16 cellular contexts compared by ENCODE assay signal in the genomic region with DNA sequence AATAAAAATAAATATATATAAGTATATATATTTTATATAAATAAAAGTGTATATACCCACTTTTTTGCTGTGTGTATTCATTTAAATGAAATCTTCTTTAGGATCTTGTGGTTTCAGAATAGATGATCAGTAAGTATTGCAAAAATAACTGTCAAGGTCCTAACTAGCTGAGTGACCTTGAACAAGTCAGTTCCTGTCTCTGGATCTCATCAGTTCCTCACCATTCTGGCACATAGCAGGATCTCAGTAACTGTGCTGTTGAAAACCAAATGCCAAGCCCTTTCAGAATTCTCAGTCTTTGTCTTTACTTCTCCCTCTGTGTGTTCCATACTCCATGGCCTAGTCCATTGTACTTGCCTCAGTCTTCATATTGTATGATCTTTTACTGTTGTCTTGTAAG.
"Had no signal": no experiment of that assay in that cellular context is flagged by ENCODE, and none has a peak within 500 bp of the region (broad histone marks: within the 10 kb centered on the region; RNA-seq: fewer than 3 reads in every experiment).

No MANE protein-coding gene starts in this region.

- H3K36me3 ChIP-seq: brain microvascular endothelial cell, left lung, transverse colon had no signal

- H3K27ac ChIP-seq: brain microvascular endothelial cell, epithelial cell of prostate, left lung, transverse colon had no signal

- H3K36me3 Mint-ChIP-seq: activated CD8-positive, alpha-beta memory T cell treated with anti-CD3 and anti-CD28 coated beads, Interleukin-2, amount 10 ng/mL, durations not matched to agents 7 days and 5 days; activated naive CD4-positive, alpha-beta T cell treated with anti-CD3 and anti-CD28 coated beads, Interleukin-2, amount 50 U/mL, for 72 hours had no signal

- ATAC-seq: activated CD4-positive, CD25-positive, alpha-beta regulatory T cell treated with anti-CD3 and anti-CD28 coated beads, Interleukin-2, amount 50 U/mL, for 24 hours; activated CD8-positive, alpha-beta memory T cell treated with anti-CD3 and anti-CD28 coated beads, Interleukin-2, amount 10 ng/mL, durations not matched to agents 7 days and 5 days; activated naive CD4-positive, alpha-beta T cell treated with anti-CD3 and anti-CD28 coated beads, Interleukin-2, amount 50 U/mL, for 72 hours; activated T-cell treated with anti-CD3 and anti-CD28 coated beads, Interleukin-2, amount 50 U/mL, for 4 hours; left lung; right cardiac atrium; T-helper 17 cell had no signal

- H3K27me3 ChIP-seq: brain microvascular endothelial cell, left lung, transverse colon had no signal

- H3K9me3 ChIP-seq: left lung, transverse colon had no signal

- DNase-seq: activated CD4-positive, alpha-beta T cell treated with anti-CD3 and anti-CD28 coated beads, Interleukin-2, amount 50 U/mL, for 48 hours; activated CD8-positive, alpha-beta memory T cell treated with anti-CD3 and anti-CD28 coated beads, Interleukin-2, amount 10 ng/mL, durations not matched to agents 7 days and 5 days; activated effector memory CD4-positive, alpha-beta T cell treated with anti-CD3 and anti-CD28 coated beads, Interleukin-2, amount 50 U/mL, for 16 hours; activated T-cell treated with anti-CD3 and anti-CD28 coated beads, Interleukin-2, amount 50 U/mL, for 4 hours; amygdala; brain microvascular endothelial cell; effector memory CD4-positive, alpha-beta T cell; left lung; right cardiac atrium; small intestine; T-helper 17 cell; transverse colon had no signal

- H3K27me3 Mint-ChIP-seq: T-helper 17 cell had no signal

- H3K4me3 ChIP-seq: left lung, transverse colon had no signal

- H3K27ac Mint-ChIP-seq: activated CD8-positive, alpha-beta memory T cell treated with anti-CD3 and anti-CD28 coated beads, Interleukin-2, amount 10 ng/mL, durations not matched to agents 7 days and 5 days; activated naive CD4-positive, alpha-beta T cell treated with anti-CD3 and anti-CD28 coated beads, Interleukin-2, amount 50 U/mL, for 72 hours; progenitor cell of endocrine pancreas; T-helper 17 cell had no signal

- H3K4me3 Mint-ChIP-seq: activated CD8-positive, alpha-beta memory T cell treated with anti-CD3 and anti-CD28 coated beads, Interleukin-2, amount 10 ng/mL, durations not matched to agents 7 days and 5 days; activated T-cell treated with anti-CD3 and anti-CD28 coated beads, Interleukin-2, amount 50 U/mL, for 4 hours; T-helper 17 cell had no signal
